In the genomic region with DNA sequence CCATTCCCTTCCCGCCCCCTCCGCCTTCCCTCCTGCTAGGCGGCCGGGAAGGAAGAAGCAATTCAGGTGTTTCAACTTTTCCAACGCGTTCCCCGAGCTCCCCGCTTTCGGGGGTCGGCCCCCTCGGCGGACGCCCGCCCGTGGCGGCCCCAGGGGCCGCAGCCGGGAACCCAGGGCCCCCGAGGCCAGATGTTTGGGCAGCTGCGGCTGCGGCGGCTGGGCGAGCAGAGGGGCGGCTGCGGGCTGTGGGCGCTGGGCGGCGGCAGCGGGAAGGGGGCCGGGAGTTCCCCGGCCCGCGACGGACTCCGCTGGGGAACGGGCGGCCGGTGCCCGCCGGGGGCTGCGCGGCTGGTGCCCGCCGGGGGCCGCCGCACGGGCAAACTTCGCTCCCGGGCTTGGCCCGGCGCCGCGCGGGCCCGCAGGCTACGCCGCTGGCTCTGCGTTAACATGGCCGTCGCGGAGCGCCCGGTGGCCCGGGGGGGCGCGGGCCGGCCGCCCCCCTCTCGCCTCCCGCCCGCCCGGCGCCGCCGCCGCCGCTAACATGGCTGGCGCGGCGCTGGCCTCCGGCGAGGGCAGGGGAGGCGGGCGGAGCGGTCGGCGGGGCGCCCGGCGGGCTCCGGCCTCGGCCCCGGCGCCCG, we compare ENCODE assay signal across 8 cellular contexts. TPM values are rescaled to one million over a fixed set of nuclear protein-coding genes. Genes with fewer than 3 reads are reported as not detected.
DNase-seq lines count a peak whose midpoint lies in the region; ATAC-seq and TF ChIP-seq lines count a peak whose summit lies in the region.

No MANE protein-coding gene starts in this region.

- TF ChIP-seq CTCF in Loucy (conservative IDR thresholded peaks at IDR 0.05; ENCODE audit: low read length) (no peak), gastrocnemius medialis (IDR thresholded peaks at IDR 0.05 in 4 of 5, conservative IDR thresholded peaks at IDR 0.05 in 1 of 5) (no peak)

- H3K4me3 ChIP-seq in Loucy (ENCODE audit: low read length, poor library complexity, severe bottlenecking), result peak overlapping the region; percentile 72
- peak overlapping the region; percentile 62 to 79 for H3K4me3 ChIP-seq in esophagus (ENCODE audit: low read depth in 1 of 2, low read length in 2 of 2)
- peak overlapping the region; percentile 41 to 58 (median 54) for H3K4me3 ChIP-seq in gastrocnemius medialis

- 1 to 44% methylated on average over 38 to 91 of the region's 95 CpGs for WGBS in esophagus, 2 donors

- H4K20me1 ChIP-seq in Loucy (ENCODE audit: insufficient read depth, low read length, poor library complexity, severe bottlenecking), result peaks cover 7% of the 10 kb centered on the region

- H3K79me2 ChIP-seq in Loucy (ENCODE audit: insufficient read depth, low read length), result peaks cover 27% of the 10 kb centered on the region

- H3K4me1 ChIP-seq in Loucy (ENCODE audit: insufficient read depth, low read length, poor library complexity, severe bottlenecking) (peaks cover 12% of the 10 kb centered on the region), esophagus (ENCODE audit: control insufficient read depth in 2 of 2, insufficient read depth in 2 of 2, low read length in 1 of 2) (peaks cover 0 to 5% of the 10 kb centered on the region in 2 donors), gastrocnemius medialis (peaks cover 0 to 5% of the 10 kb centered on the region in 2 donors)

- H3K27ac ChIP-seq in esophagus (ENCODE audit: low read depth in 2 of 2, low read length in 1 of 2) (peak overlapping the region; percentile 54 to 64), gastrocnemius medialis (peak overlapping the region in 3 of 4 donors; percentile 36 to 78 (median 72))

- H3K36me3 ChIP-seq in Loucy (ENCODE audit: insufficient read depth, low read length), result peaks cover 9% of the 10 kb centered on the region; the same call in 1 of the 2 replicates
- no peaks in the 10 kb centered on the region for H3K36me3 ChIP-seq in esophagus (ENCODE audit: control insufficient read depth in 2 of 2, insufficient read depth in 2 of 2, low read length in 1 of 2)
- no peaks in the 10 kb centered on the region for H3K36me3 ChIP-seq in gastrocnemius medialis

- in situ Hi-C loops in gastrocnemius medialis (cut with MboI; ENCODE audit: low sequenced_read_pairs in 4 of 4), result no loop called here

- peak overlapping the region; percentile 65 for H3K9ac ChIP-seq in Loucy (ENCODE audit: low read depth, low read length, poor library complexity, severe bottlenecking)

- no peaks in the 10 kb centered on the region for H3K9me2 ChIP-seq in Loucy (replicated peaks; ENCODE audit: low read depth, low read length)

- DNase-seq in gastrocnemius medialis (no peak), DMS153 treated with DMSO at 0.1 percent for 48 hours (lab: John Stamatoyannopoulos, UW; ENCODE audit: unreplicated experiment) (no peak), AML-193 (lab: John Stamatoyannopoulos, UW) (no peak), NCI-H1694 (lab: John Stamatoyannopoulos, UW) (no peak)

- no peaks in the 10 kb centered on the region for H3K27me3 ChIP-seq in Loucy (ENCODE audit: insufficient read depth, low read length, poor library complexity, severe bottlenecking)
- no peaks in the 10 kb centered on the region for H3K27me3 ChIP-seq in esophagus (ENCODE audit: control insufficient read depth in 1 of 2, insufficient read depth in 2 of 2, low read length in 2 of 2)
- no peaks in the 10 kb centered on the region for H3K27me3 ChIP-seq in gastrocnemius medialis

- H3F3A ChIP-seq in Loucy (ENCODE audit: low read depth), result no peaks in the 10 kb centered on the region

- H3K4me2 ChIP-seq in Loucy (ENCODE audit: low read depth, low read length, poor library complexity, severe bottlenecking), result no peak overlapping the region

- TF ChIP-seq POLR2A in gastrocnemius medialis (IDR thresholded peaks at IDR 0.05), result no peak

- H2AFZ ChIP-seq in Loucy (ENCODE audit: low read length), result no peak overlapping the region

- ATAC-seq in GM18499 (IDR thresholded peaks at IDR 0.05; ENCODE audit: insufficient read depth, unreplicated experiment) (peak; percentile 3), GM21723 (IDR thresholded peaks at IDR 0.05; ENCODE audit: unreplicated experiment) (peak; percentile 39), gastrocnemius medialis (peak; percentile 27 to 34)

- intact Hi-C loops in gastrocnemius medialis (cut with DNase I; ENCODE audit: low total_unique reads), result loop anchor here (5.0 to 10.0 kb wide), 2 partner anchors 89 to 211 kb away; partner anchors contain the start of gene CD99L2

- H3K9me3 ChIP-seq in Loucy (ENCODE audit: insufficient read depth, low read depth, low read length) (no peaks in the 10 kb centered on the region), esophagus (ENCODE audit: control insufficient read depth in 2 of 2, insufficient read depth in 1 of 2, low read depth in 1 of 2, low read length in 1 of 2) (peaks cover 0 to 5% of the 10 kb centered on the region in 2 donors), gastrocnemius medialis (no peaks in the 10 kb centered on the region)

RNA-seq across cellular contexts. Expression of gene HMGB3, which starts 0.5 kb away (rescaled TPM):
- polyA plus RNA-seq in esophagus, result 10 to 100 TPM; 14.9 to 25.5 TPM
- total RNA-seq in gastrocnemius medialis, result 10 to 100 TPM; 15.0 to 58.3 (median 18.7) TPM
